2 cellular contexts compared by ENCODE assay signal in the genomic region with DNA sequence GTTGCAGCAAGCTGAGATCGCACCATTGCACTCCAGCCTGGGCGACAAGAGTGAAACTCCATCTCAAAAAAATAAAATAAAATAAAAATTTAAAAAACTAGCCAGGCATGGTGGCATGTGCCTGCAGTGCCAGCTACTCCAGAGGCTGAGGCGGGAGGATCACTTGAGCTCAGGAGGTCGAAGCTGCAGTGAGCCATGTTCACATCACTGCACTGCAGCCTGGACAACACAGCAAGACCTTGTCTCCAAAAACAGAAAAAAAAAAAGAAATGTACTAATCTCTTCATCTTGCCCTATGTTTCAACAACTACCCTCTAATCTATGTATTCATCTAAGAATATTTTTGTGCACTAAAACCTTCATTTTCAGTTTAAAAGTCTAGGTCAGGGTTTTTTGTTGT.
TF ChIP-seq lines count a peak whose summit lies in the region.

No MANE protein-coding gene starts in this region.

TF ChIP-seq in GM23338, 12 proteins besides CTCF, POLR2A, EP300 and RAD21:
- TF ChIP-seq ZNF114 (CRISPR knock-in tag; IDR thresholded peaks at IDR 0.05) = no peak
TF ChIP-seq in GM23338: peak in this region for 0.

TF ChIP-seq in K562, 482 proteins besides CTCF, POLR2A, EP300 and RAD21:
- TF ChIP-seq BRF1 (IDR thresholded peaks at IDR 0.05; ENCODE audit: borderline replicate concordance, extremely low read depth, insufficient read length) = no peak
- TF ChIP-seq NRF1 (conservative IDR thresholded peaks at IDR 0.05 in 1 of 2, IDR thresholded peaks at IDR 0.05 in 1 of 2) = no peak
- TF ChIP-seq ZNF121 (CRISPR knock-in tag; conservative IDR thresholded peaks at IDR 0.05) = peak; percentile 56
- TF ChIP-seq ZNF830 (CRISPR knock-in tag; IDR thresholded peaks at IDR 0.05) = no peak
